In the genomic region with DNA sequence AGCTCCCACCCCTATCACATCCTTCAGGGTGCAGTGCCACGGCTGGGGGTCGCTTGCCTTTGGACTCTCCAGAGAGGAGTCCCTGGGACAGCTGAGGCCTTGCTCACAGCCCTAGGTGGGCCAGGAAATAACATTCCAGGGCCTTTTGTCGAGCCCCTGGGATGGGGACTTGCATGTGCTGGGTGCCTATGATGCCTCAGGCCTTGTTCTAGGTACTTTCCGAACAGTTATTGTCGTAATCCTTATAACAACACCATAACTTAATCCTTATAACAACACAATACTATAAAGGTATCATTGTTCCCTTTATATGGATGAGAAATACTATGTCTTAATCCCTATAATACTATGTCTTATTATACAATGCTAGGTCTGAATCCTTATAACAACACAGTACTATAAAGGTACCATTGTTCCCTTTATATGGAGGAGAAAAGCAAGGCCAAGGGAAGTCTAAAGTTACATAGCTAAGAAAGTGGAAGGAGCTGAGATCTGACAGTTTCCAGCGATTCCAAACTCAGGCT, we compare ENCODE assay signal across 15 cellular contexts.
DNase-seq lines count a peak whose midpoint lies in the region; FAIRE-seq and TF ChIP-seq lines count a peak whose summit lies in the region.
"Had no signal": no experiment of that assay in that cellular context is flagged by ENCODE, and none has a peak within 500 bp of the region (broad histone marks: within the 10 kb centered on the region; RNA-seq: fewer than 3 reads in every experiment).

No MANE protein-coding gene starts in this region.

- TF ChIP-seq POLR2A in uterus (IDR thresholded peaks at IDR 0.05), result no peak

- intact Hi-C loops in uterus (cut with DNase I; ENCODE audit: low total_unique reads), result no loop called here

- peak; percentile 17 for FAIRE-seq in astrocyte (lab: Jason Lieb, UNC)
- FAIRE-seq: A204.1, GM12878, GM18507 had no signal

- H3K36me3 Mint-ChIP-seq in astrocyte (ENCODE audit: low read depth, unreplicated experiment) (peaks cover 2% of the 10 kb centered on the region), neural progenitor cell (no peaks in the 10 kb centered on the region)
- H3K36me3 Mint-ChIP-seq: CD14-positive monocyte; CD8-positive, alpha-beta T cell; IgD-negative memory B cell had no signal

- peaks cover 9% of the 10 kb centered on the region for H3K4me1 ChIP-seq in astrocyte (ENCODE audit: insufficient read depth, low read length)
- H3K4me1 ChIP-seq in neural progenitor cell, result peaks cover 55% of the 10 kb centered on the region
- no peaks in the 10 kb centered on the region for H3K4me1 ChIP-seq in uterus
- H3K4me1 ChIP-seq: Caco-2 had no signal

- DNase-seq in AG04450 (ENCODE audit: low read depth, low spot score) (no peak), HL-60 (ENCODE audit: low read depth in 1 of 2, low spot score in 1 of 2) (no peak), astrocyte (ENCODE audit: low read depth) (no peak), neural progenitor cell (ENCODE audit: low spot score) (no peak), NCI-H1436 (lab: John Stamatoyannopoulos, UW) (no peak), DMS 273 treated with DMSO at 0.1 percent for 48 hours (lab: John Stamatoyannopoulos, UW) (no peak), uterus (no peak), COLO668 (lab: John Stamatoyannopoulos, UW; ENCODE audit: unreplicated experiment) (no peak)
- DNase-seq: Caco-2; CD8-positive, alpha-beta T cell had no signal

- H3K4me3 Mint-ChIP-seq in astrocyte (ENCODE audit: unreplicated experiment) (no peak overlapping the region), neural progenitor cell (no peak overlapping the region)
- H3K4me3 Mint-ChIP-seq: CD14-positive monocyte; CD8-positive, alpha-beta T cell; IgD-negative memory B cell had no signal

- H3K4me1 Mint-ChIP-seq in astrocyte (ENCODE audit: low read depth, unreplicated experiment), result peaks cover 3% of the 10 kb centered on the region
- peaks cover 54% of the 10 kb centered on the region for H3K4me1 Mint-ChIP-seq in neural progenitor cell
- H3K4me1 Mint-ChIP-seq: CD14-positive monocyte, IgD-negative memory B cell had no signal

- H3K27me3 ChIP-seq in AG04450 (ENCODE audit: control insufficient read depth, insufficient read depth, low read length) (no peaks in the 10 kb centered on the region), HL-60 (ENCODE audit: insufficient read depth, poor library complexity, severe bottlenecking) (no peaks in the 10 kb centered on the region), astrocyte (ENCODE audit: insufficient read depth, low read length) (peaks cover 3% of the 10 kb centered on the region), neural progenitor cell (no peaks in the 10 kb centered on the region), uterus (no peaks in the 10 kb centered on the region)

- H3K4me2 ChIP-seq in astrocyte (ENCODE audit: low read length) (no peak overlapping the region), neural progenitor cell (peak overlapping the region; percentile 54)

- no peak for TF ChIP-seq CTCF in AG04450 (IDR thresholded peaks at IDR 0.05; ENCODE audit: low read depth, low read length)
- TF ChIP-seq CTCF in HL-60 (IDR thresholded peaks at IDR 0.05; ENCODE audit: insufficient read depth, low read length), result no peak
- no peak for TF ChIP-seq CTCF in astrocyte (IDR thresholded peaks at IDR 0.05; ENCODE audit: insufficient read depth, low read depth, low read length)
- no peak for TF ChIP-seq CTCF in neural progenitor cell (IDR thresholded peaks at IDR 0.05)
- no peak for TF ChIP-seq CTCF in uterus (IDR thresholded peaks at IDR 0.05)

- H3F3A ChIP-seq in neural progenitor cell (ENCODE audit: low read depth), result peaks cover 3% of the 10 kb centered on the region

- H2AFZ ChIP-seq in astrocyte (ENCODE audit: low read depth, low read length) (no peak overlapping the region), neural progenitor cell (replicated peaks) (no peak overlapping the region)

- H3K27me3 Mint-ChIP-seq in astrocyte (ENCODE audit: low read depth, unreplicated experiment), result peaks cover 31% of the 10 kb centered on the region
- peaks cover 9% of the 10 kb centered on the region for H3K27me3 Mint-ChIP-seq in neural progenitor cell (ENCODE audit: insufficient read depth, low read depth)
- H3K27me3 Mint-ChIP-seq: IgD-negative memory B cell had no signal

- POLR2A ChIA-PET in AG04450 (lab: Yijun Ruan, JAX), result no interaction called here

- no peak overlapping the region for H3K4me3 ChIP-seq in AG04450 (ENCODE audit: low read depth, low read length)
- no peak overlapping the region for H3K4me3 ChIP-seq in HL-60 (replicated peaks; ENCODE audit: insufficient read depth, low read length)
- no peak overlapping the region for H3K4me3 ChIP-seq in astrocyte (ENCODE audit: insufficient read depth, low read depth, low read length)
- no peak overlapping the region for H3K4me3 ChIP-seq in neural progenitor cell
- no peak overlapping the region for H3K4me3 ChIP-seq in uterus
- H3K4me3 ChIP-seq: GM12878 had no signal

- no peak overlapping the region for H3K9ac ChIP-seq in astrocyte (ENCODE audit: low read length)
- no peak overlapping the region for H3K9ac ChIP-seq in neural progenitor cell

- no peaks in the 10 kb centered on the region for H3K9me3 ChIP-seq in AG04450 (ENCODE audit: control insufficient read depth, insufficient read depth, low read length)
- no peaks in the 10 kb centered on the region for H3K9me3 ChIP-seq in astrocyte (ENCODE audit: insufficient read depth, low read depth, low read length)
- no peaks in the 10 kb centered on the region for H3K9me3 ChIP-seq in neural progenitor cell (ENCODE audit: low read depth)
- no peaks in the 10 kb centered on the region for H3K9me3 ChIP-seq in uterus
- H3K9me3 ChIP-seq: Caco-2 had no signal

- H3K36me3 ChIP-seq in astrocyte (ENCODE audit: insufficient read depth, low read length) (no peaks in the 10 kb centered on the region), neural progenitor cell (no peaks in the 10 kb centered on the region), uterus (no peaks in the 10 kb centered on the region)

- peak overlapping the region; percentile 11 for H3K27ac ChIP-seq in AG04450 (ENCODE audit: low read depth, low read length)
- peak overlapping the region; percentile 12 for H3K27ac ChIP-seq in HL-60 (replicated peaks)
- no peak overlapping the region for H3K27ac ChIP-seq in astrocyte (ENCODE audit: low read depth, low read length)
- H3K27ac ChIP-seq in neural progenitor cell, result no peak overlapping the region
- no peak overlapping the region for H3K27ac ChIP-seq in uterus

- H3K79me2 ChIP-seq in astrocyte (ENCODE audit: insufficient read depth, low read length) (no peaks in the 10 kb centered on the region), neural progenitor cell (ENCODE audit: low read depth) (no peaks in the 10 kb centered on the region)

- H3K27ac Mint-ChIP-seq in astrocyte (ENCODE audit: unreplicated experiment), result no peak overlapping the region
- peak overlapping the region; percentile 19 for H3K27ac Mint-ChIP-seq in neural progenitor cell
- H3K27ac Mint-ChIP-seq: CD14-positive monocyte; CD8-positive, alpha-beta T cell; IgD-negative memory B cell had no signal

- CTCF ChIA-PET in AG04450 (lab: Charles Lee), result interaction anchor here (1.1 to 2.0 kb wide), 3 partner anchors 15 to 283 kb away, joined by 3 to 16 read pairs (median 3); no protein-coding TSS in a partner anchor

- no peaks in the 10 kb centered on the region for H3K9me3 Mint-ChIP-seq in astrocyte (ENCODE audit: unreplicated experiment)
- H3K9me3 Mint-ChIP-seq in neural progenitor cell, result no peaks in the 10 kb centered on the region
- H3K9me3 Mint-ChIP-seq: CD14-positive monocyte; CD8-positive, alpha-beta T cell; IgD-negative memory B cell had no signal

- H4K20me1 ChIP-seq in astrocyte (ENCODE audit: insufficient read depth, low read length), result no peaks in the 10 kb centered on the region
- no peaks in the 10 kb centered on the region for H4K20me1 ChIP-seq in neural progenitor cell (ENCODE audit: low read depth)

Comparison
In these comparisons a context has a peak if more than half of its experiments do, and no peak if none do; other contexts are left out.
1. H3K27ac ChIP-seq: peak in AG04450 (single experiment) and HL-60 (single experiment); none in astrocyte (single experiment), neural progenitor cell (single experiment) and uterus (0 of 2).